ENCODE assay signal across 10 cellular contexts in the genomic region with DNA sequence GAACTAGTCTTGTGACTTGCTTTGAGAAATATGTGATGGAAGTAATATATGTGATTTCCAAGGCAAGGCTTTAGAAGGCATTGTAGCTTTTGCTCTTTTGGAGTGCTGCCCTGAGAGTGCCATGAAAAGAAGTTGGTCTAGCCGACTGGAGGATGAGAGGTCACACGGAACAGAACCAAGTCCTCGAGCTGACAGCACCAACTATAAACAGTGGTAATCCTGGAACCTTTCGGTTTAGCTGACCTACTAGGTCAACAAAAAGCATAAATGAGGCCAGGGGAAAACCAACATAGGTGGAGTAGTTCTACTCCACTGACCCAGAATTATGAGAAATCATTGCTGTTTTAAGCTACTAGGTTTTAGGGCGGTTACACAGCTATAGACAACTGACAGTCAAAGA. TPM values are rescaled to one million over a fixed set of nuclear protein-coding genes. Genes with fewer than 3 reads are reported as not detected.
DNase-seq lines count a peak whose midpoint lies in the region; TF ChIP-seq lines count a peak whose summit lies in the region.
"Had no signal": no experiment of that assay in that cellular context is flagged by ENCODE, and none has a peak within 500 bp of the region (broad histone marks: within the 10 kb centered on the region; RNA-seq: fewer than 3 reads in every experiment).

No MANE protein-coding gene starts in this region.

- H3K36me3 ChIP-seq in ES-I3 (ENCODE audit: insufficient read depth, low read length) (no peaks in the 10 kb centered on the region), endodermal cell (ENCODE audit: control insufficient read depth, insufficient read depth, low read length) (peaks cover 34% of the 10 kb centered on the region)

- peaks cover 20% of the 10 kb centered on the region for H3K4me1 Mint-ChIP-seq in endodermal cell
- H3K4me1 Mint-ChIP-seq in osteocyte (ENCODE audit: unreplicated experiment): peaks cover 47% of the 10 kb centered on the region

- H3K36me3 Mint-ChIP-seq in endodermal cell (ENCODE audit: low read depth) (peaks cover 33% of the 10 kb centered on the region), osteocyte (ENCODE audit: unreplicated experiment) (peaks cover 11% of the 10 kb centered on the region)

- H3K4me1 ChIP-seq in ES-I3 (ENCODE audit: insufficient read depth, low read length) (0 out of 2 replicates have a peak, but pooled peaks cover 8% of the 10 kb centered on the region), endodermal cell (ENCODE audit: control insufficient read depth, insufficient read depth, low read length) (peaks cover 2% of the 10 kb centered on the region)

- H3K27me3 Mint-ChIP-seq in endodermal cell (ENCODE audit: insufficient read depth) (no peaks in the 10 kb centered on the region), osteocyte (ENCODE audit: unreplicated experiment) (no peaks in the 10 kb centered on the region)
- H3K27me3 Mint-ChIP-seq: stimulated activated naive CD8-positive, alpha-beta T cell treated with anti-CD3 and anti-CD28 coated beads, Interleukin-15, Interleukin-2, amounts not matched to agents 100 ng/mL and 50 ng/mL, for 24 hours had no signal

- H3K27ac Mint-ChIP-seq in endodermal cell (no peak overlapping the region), osteocyte (ENCODE audit: unreplicated experiment) (peak overlapping the region; percentile 3)
- H3K27ac Mint-ChIP-seq: stimulated activated naive CD8-positive, alpha-beta T cell treated with anti-CD3 and anti-CD28 coated beads, Interleukin-15, Interleukin-2, amounts not matched to agents 100 ng/mL and 50 ng/mL, for 24 hours had no signal

- H3K9ac ChIP-seq in ES-I3 (ENCODE audit: low read depth, low read length): peak overlapping the region; percentile 93; the same call in 1 of the 2 replicates
- H3K9ac ChIP-seq in endodermal cell (ENCODE audit: extremely low read depth, low read length, poor library complexity, severe bottlenecking): no peak overlapping the region

- peak; percentile 12 for DNase-seq in M059J (ENCODE audit: low read depth)
- DNase-seq in endodermal cell: no peak
- no peak for DNase-seq in osteocyte (ENCODE audit: extremely low spot score, unreplicated experiment)
- DNase-seq in SKM-1 (lab: John Stamatoyannopoulos, UW; ENCODE audit: unreplicated experiment): no peak
- no peak for DNase-seq in NCI-H187 (lab: John Stamatoyannopoulos, UW)
- DNase-seq in NCI-H1436 treated with DMSO at 0.1 percent for 48 hours (lab: John Stamatoyannopoulos, UW): no peak
- DNase-seq in NCI-H1092 (lab: John Stamatoyannopoulos, UW): no peak
- DNase-seq: left lung had no signal

- TF ChIP-seq CTCF in endodermal cell (conservative IDR thresholded peaks at IDR 0.05) (no peak), osteocyte (IDR thresholded peaks at IDR 0.05) (no peak)

- 79 to 81% methylated on average over 5 of the region's 5 CpGs for WGBS in endodermal cell (ENCODE audit: insufficient coverage in 1 of 2, insufficient read length in 1 of 2), 2 experiments

- H3K4me3 Mint-ChIP-seq in endodermal cell (no peak overlapping the region), osteocyte (ENCODE audit: unreplicated experiment) (no peak overlapping the region)
- H3K4me3 Mint-ChIP-seq: stimulated activated naive CD8-positive, alpha-beta T cell treated with anti-CD3 and anti-CD28 coated beads, Interleukin-15, Interleukin-2, amounts not matched to agents 100 ng/mL and 50 ng/mL, for 24 hours had no signal

- no peaks in the 10 kb centered on the region for H3K9me3 Mint-ChIP-seq in endodermal cell
- H3K9me3 Mint-ChIP-seq in osteocyte (ENCODE audit: unreplicated experiment): no peaks in the 10 kb centered on the region
- H3K9me3 Mint-ChIP-seq: stimulated activated naive CD8-positive, alpha-beta T cell treated with anti-CD3 and anti-CD28 coated beads, Interleukin-15, Interleukin-2, amounts not matched to agents 100 ng/mL and 50 ng/mL, for 24 hours had no signal

- peak overlapping the region; percentile 96 for H3K4me3 ChIP-seq in endodermal cell (ENCODE audit: low read length)

- H3K27ac ChIP-seq in endodermal cell (ENCODE audit: low read depth, low read length): no peak overlapping the region
- H3K27ac ChIP-seq: left lung had no signal

- no peaks in the 10 kb centered on the region for H3K9me3 ChIP-seq in ES-I3 (ENCODE audit: control insufficient read depth, insufficient read depth, low read length)
- H3K9me3 ChIP-seq in endodermal cell (ENCODE audit: control insufficient read depth, low read length): peaks cover 7% of the 10 kb centered on the region
- H3K9me3 ChIP-seq: left lung had no signal

- H3K27me3 ChIP-seq in endodermal cell (ENCODE audit: control insufficient read depth, insufficient read depth, low read length, poor library complexity, severe bottlenecking): no peaks in the 10 kb centered on the region
- H3K27me3 ChIP-seq: left lung had no signal

RNA-seq across cellular contexts. Expression of gene SELENOF, which starts 1.4 kb away (rescaled TPM):
- 297 and 338 TPM in 2 replicates for total RNA-seq in M059J (2014; rRNA removed; shearing (Covaris generic))
- total RNA-seq in endodermal cell: 100 to 1,000 TPM; 140 to 166 TPM
- polyA plus RNA-seq in endodermal cell (2013, experiment 1 of 2): 115 TPM
- polyA plus RNA-seq in endodermal cell (2013, experiment 2 of 2): 117 TPM
- total RNA-seq in osteocyte: 198 and 206 TPM in 2 replicates

RNA-seq across cellular contexts. Expression of gene HS2ST1, which starts 1.9 kb away (rescaled TPM):
- total RNA-seq in M059J (2014; rRNA removed; shearing (Covaris generic)): 18.5 and 32.5 TPM in 2 replicates
- total RNA-seq in endodermal cell (10 to 100 TPM; 29.0 to 31.5 TPM), osteocyte (22.3 and 26.8 TPM in 2 replicates)
- polyA plus RNA-seq in endodermal cell (2013, experiment 1 of 2): 34.5 TPM
- polyA plus RNA-seq in endodermal cell (2013, experiment 2 of 2): 28.2 TPM
